In the genomic region with DNA sequence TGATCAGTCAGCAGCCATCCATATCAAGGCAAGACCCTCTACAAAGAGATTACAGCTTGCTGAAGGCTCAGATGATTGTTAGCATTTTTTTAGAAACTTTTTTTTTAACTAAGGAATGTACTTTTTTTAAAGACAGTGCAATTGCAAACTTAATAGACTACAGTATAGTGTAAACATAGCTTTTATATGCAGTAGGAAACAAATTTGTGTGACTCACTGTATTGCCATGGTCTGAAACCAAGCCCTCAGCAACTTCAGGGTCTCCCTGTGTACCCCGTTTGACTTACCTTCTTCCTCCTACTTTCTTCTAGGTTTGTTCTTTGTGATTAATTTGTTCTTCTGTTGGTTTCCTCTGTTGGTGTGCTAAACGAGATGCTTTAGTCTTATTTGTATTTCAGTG, we compare ENCODE assay signal across 29 cellular contexts.
"Had no signal": no experiment of that assay in that cellular context is flagged by ENCODE, and none has a peak within 500 bp of the region (broad histone marks: within the 10 kb centered on the region; RNA-seq: fewer than 3 reads in every experiment).

No MANE protein-coding gene starts in this region.

- H3K27ac ChIP-seq: adrenal gland, breast epithelium, gastroesophageal sphincter, hepatocyte, neural progenitor cell, stomach, thyroid gland, upper lobe of left lung, vagina had no signal

- H3K27ac Mint-ChIP-seq: activated naive CD8-positive, alpha-beta T cell; activated T-cell treated with anti-CD3 and anti-CD28 coated beads, Interleukin-2, amount 50 U/mL, for 72 hours; neural progenitor cell had no signal

- H3K27me3 ChIP-seq: adrenal gland, breast epithelium, gastroesophageal sphincter, hepatocyte, neural progenitor cell, stomach, thyroid gland, upper lobe of left lung, vagina had no signal

- H3K9ac ChIP-seq: neural progenitor cell had no signal

- H3K27me3 Mint-ChIP-seq: activated naive CD8-positive, alpha-beta T cell; naive thymus-derived CD8-positive, alpha-beta T cell; stimulated activated naive B cell treated with anti-CD40 and anti-IgM and Interleukin-4, amounts not matched to agents 10 μg/mL and 1 μg/mL and 100 μg/mL, for 72 hours had no signal

- H3K4me3 ChIP-seq: adrenal gland, breast epithelium, gastroesophageal sphincter, hepatocyte, neural progenitor cell, stomach, thyroid gland, upper lobe of left lung, vagina had no signal

- H3K9me3 ChIP-seq: adrenal gland, breast epithelium, gastroesophageal sphincter, stomach, thyroid gland, upper lobe of left lung, vagina had no signal

- H3K4me1 ChIP-seq: adrenal gland, breast epithelium, thyroid gland had no signal

- FAIRE-seq: colon, endometrium, keratinocyte had no signal

- H3K4me2 ChIP-seq: hepatocyte, neural progenitor cell had no signal

- H2AFZ ChIP-seq: hepatocyte, neural progenitor cell had no signal

- ATAC-seq: activated T-cell treated with anti-CD3 and anti-CD28 coated beads, Interleukin-2, amount 50 U/mL, for 72 hours; gastroesophageal sphincter; left colon; naive thymus-derived CD8-positive, alpha-beta T cell; right cardiac atrium; stimulated activated naive B cell treated with anti-CD40 and anti-IgM and Interleukin-4, amounts not matched to agents 10 μg/mL and 1 μg/mL and 100 μg/mL, for 72 hours had no signal

- H3K36me3 ChIP-seq: adrenal gland, breast epithelium, neural progenitor cell, thyroid gland, vagina had no signal

- DNase-seq: activated CD4-positive, alpha-beta T cell treated with anti-CD3 and anti-CD28 coated beads for 4 hours; activated CD4-positive, alpha-beta T cell treated with anti-CD3 and anti-CD28 coated beads, Interleukin-2, amount 50 U/mL, for 4 hours; activated naive CD4-positive, alpha-beta T cell treated with Interleukin-2 at 50 U/mL for 16 hours; activated T-cell treated with anti-CD3 and anti-CD28 coated beads for 4 hours; activated T-cell treated with anti-CD3 and anti-CD28 coated beads, Interleukin-2, amount 50 U/mL, for 72 hours; adrenal gland; aorta; central memory CD4-positive, alpha-beta T cell; dermis blood vessel endothelial cell; effector CD4-positive, alpha-beta T cell; left colon; naive thymus-derived CD8-positive, alpha-beta T cell; occipital lobe; right cardiac atrium; stimulated activated CD4-positive, alpha-beta T cell treated with anti-CD3 and anti-CD28 coated beads, Interleukin-15, amount 100 ng/mL, for 24 hours; stimulated activated CD4-positive, alpha-beta T cell treated with anti-CD3 and anti-CD28 coated beads, Interleukin-2, amount 100 ng/mL, for 24 hours; stimulated activated naive B cell treated with anti-CD40 and anti-IgM and Interleukin-4, amounts not matched to agents 10 μg/mL and 1 μg/mL and 100 μg/mL, for 72 hours; stomach; thyroid gland; upper lobe of left lung had no signal

- H3K9me3 Mint-ChIP-seq: activated T-cell treated with anti-CD3 and anti-CD28 coated beads, Interleukin-2, amount 50 U/mL, for 72 hours; naive thymus-derived CD8-positive, alpha-beta T cell; neural progenitor cell; stimulated activated naive B cell treated with anti-CD40 and anti-IgM and Interleukin-4, amounts not matched to agents 10 μg/mL and 1 μg/mL and 100 μg/mL, for 72 hours had no signal

- H3K4me3 Mint-ChIP-seq: activated naive CD8-positive, alpha-beta T cell; activated T-cell treated with anti-CD3 and anti-CD28 coated beads, Interleukin-2, amount 50 U/mL, for 72 hours; naive thymus-derived CD8-positive, alpha-beta T cell; neural progenitor cell; stimulated activated naive B cell treated with anti-CD40 and anti-IgM and Interleukin-4, amounts not matched to agents 10 μg/mL and 1 μg/mL and 100 μg/mL, for 72 hours had no signal
